In genomic region chr5:177097016-177097985, GRCh38 we compare ENCODE assay signal across 1 cellular context.
A peak's percentile ranks its signal among the peaks of the same experiment; 100 is the strongest.
TF ChIP-seq lines count a peak whose summit lies in the region.

No MANE protein-coding gene starts in this region.

TF ChIP-seq in HepG2, 621 proteins besides CTCF, POLR2A, EP300 and RAD21 (continued from another document and continues in another):
- no peak for TF ChIP-seq ATM (IDR thresholded peaks at IDR 0.05; ENCODE audit: borderline replicate concordance)
- TF ChIP-seq ZNF503 (CRISPR knock-in tag; IDR thresholded peaks at IDR 0.05), result no peak
- TF ChIP-seq ZNF318 (CRISPR knock-in tag; IDR thresholded peaks at IDR 0.05), result no peak
- TF ChIP-seq ZC3H13 (CRISPR knock-in tag; IDR thresholded peaks at IDR 0.05), result 0 out of 2 replicates have a peak, but pooled peaks have one; percentile 58
- no peak for TF ChIP-seq HMG20A (CRISPR knock-in tag; IDR thresholded peaks at IDR 0.05; ENCODE audit: borderline replicate concordance)
- no peak for TF ChIP-seq TSC22D2 (CRISPR knock-in tag; IDR thresholded peaks at IDR 0.05; ENCODE audit: borderline replicate concordance)
- TF ChIP-seq MEF2D (CRISPR knock-in tag; IDR thresholded peaks at IDR 0.05), result 0 out of 2 replicates have a peak, but pooled peaks have one; percentile 41
- TF ChIP-seq, protein P1, sequence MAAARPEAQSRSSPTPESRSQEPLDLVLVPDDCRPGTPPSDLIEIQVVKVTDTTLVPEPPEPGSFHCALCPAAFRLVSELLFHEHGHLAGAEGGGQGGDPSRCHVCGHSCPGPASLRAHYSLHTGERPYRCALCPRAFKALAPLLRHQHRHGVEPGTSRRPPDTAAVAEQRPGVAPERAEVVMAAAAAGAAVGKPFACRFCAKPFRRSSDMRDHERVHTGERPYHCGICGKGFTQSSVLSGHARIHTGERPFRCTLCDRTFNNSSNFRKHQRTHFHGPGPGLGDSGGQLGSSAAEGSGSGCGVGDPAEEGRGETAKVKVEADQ (CRISPR knock-in tag; IDR thresholded peaks at IDR 0.05; ENCODE audit: borderline replicate concordance), result no peak
- TF ChIP-seq, protein P2, sequence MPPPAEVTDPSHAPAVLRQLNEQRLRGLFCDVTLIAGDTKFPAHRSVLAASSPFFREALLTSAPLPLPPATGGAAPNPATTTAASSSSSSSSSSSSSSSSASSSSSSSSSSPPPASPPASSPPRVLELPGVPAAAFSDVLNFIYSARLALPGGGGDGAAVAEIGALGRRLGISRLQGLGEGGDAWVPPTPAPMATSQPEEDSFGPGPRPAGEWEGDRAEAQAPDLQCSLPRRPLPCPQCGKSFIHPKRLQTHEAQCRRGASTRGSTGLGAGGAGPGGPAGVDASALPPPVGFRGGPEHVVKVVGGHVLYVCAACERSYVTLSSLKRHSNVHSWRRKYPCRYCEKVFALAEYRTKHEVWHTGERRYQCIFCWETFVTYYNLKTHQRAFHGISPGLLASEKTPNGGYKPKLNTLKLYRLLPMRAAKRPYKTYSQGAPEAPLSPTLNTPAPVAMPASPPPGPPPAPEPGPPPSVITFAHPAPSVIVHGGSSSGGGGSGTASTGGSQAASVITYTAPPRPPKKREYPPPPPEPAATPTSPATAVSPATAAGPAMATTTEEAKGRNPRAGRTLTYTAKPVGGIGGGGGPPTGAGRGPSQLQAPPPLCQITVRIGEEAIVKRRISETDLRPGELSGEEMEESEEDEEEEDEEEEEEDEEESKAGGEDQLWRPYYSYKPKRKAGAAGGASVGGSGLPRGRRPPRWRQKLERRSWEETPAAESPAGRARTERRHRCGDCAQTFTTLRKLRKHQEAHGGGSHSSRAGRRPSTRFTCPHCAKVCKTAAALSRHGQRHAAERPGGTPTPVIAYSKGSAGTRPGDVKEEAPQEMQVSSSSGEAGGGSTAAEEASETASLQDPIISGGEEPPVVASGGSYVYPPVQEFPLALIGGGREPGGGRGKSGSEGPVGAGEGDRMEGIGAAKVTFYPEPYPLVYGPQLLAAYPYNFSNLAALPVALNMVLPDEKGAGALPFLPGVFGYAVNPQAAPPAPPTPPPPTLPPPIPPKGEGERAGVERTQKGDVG (CRISPR knock-in tag; IDR thresholded peaks at IDR 0.05; ENCODE audit: borderline replicate concordance), result peak; percentile 95
- TF ChIP-seq ATF1 (CRISPR knock-in tag; IDR thresholded peaks at IDR 0.05), result no peak
- TF ChIP-seq TOPORS (CRISPR knock-in tag; IDR thresholded peaks at IDR 0.05), result no peak
- TF ChIP-seq ZNF564 (CRISPR knock-in tag; IDR thresholded peaks at IDR 0.05), result no peak
- TF ChIP-seq SOX13 (IDR thresholded peaks at IDR 0.05), result no peak
- peak in 1 of 2 experiments; percentile 13; a peak in 1 of 4 replicates for TF ChIP-seq SOX13 (CRISPR knock-in tag; conservative IDR thresholded peaks at IDR 0.05 in 1 of 2, IDR thresholded peaks at IDR 0.05 in 1 of 2)
- no peak for TF ChIP-seq PRMT3 (CRISPR knock-in tag; IDR thresholded peaks at IDR 0.05; ENCODE audit: borderline replicate concordance, low read depth)
- TF ChIP-seq AKNA (CRISPR knock-in tag; IDR thresholded peaks at IDR 0.05; ENCODE audit: borderline replicate concordance), result no peak
- TF ChIP-seq CENPX (CRISPR knock-in tag; IDR thresholded peaks at IDR 0.05), result no peak
- TF ChIP-seq HMGXB3 (CRISPR knock-in tag; IDR thresholded peaks at IDR 0.05; ENCODE audit: borderline replicate concordance), result no peak
- TF ChIP-seq GLMP (CRISPR knock-in tag; IDR thresholded peaks at IDR 0.05; ENCODE audit: borderline replicate concordance), result no peak
- no peak for TF ChIP-seq ZNF317 (CRISPR knock-in tag; IDR thresholded peaks at IDR 0.05)
- peak; percentile 49; the same call in 1 of the 2 replicates for TF ChIP-seq HNF4G (IDR thresholded peaks at IDR 0.05; ENCODE audit: borderline replicate concordance, low read depth, low read length)
- TF ChIP-seq HNF4G (CRISPR knock-in tag; IDR thresholded peaks at IDR 0.05; ENCODE audit: borderline replicate concordance, low read depth), result no peak
- TF ChIP-seq HNF4A (CRISPR knock-in tag; IDR thresholded peaks at IDR 0.05), result peak; percentile 87
- peak; percentile 28 for TF ChIP-seq ZNF18 (CRISPR knock-in tag; IDR thresholded peaks at IDR 0.05; ENCODE audit: insufficient replicate concordance)
- TF ChIP-seq ZMYM2 (CRISPR knock-in tag; IDR thresholded peaks at IDR 0.05), result no peak
